10 cellular contexts compared by ENCODE assay signal in genomic region chr4:21470531-21470930, GRCh38.
A peak's percentile ranks its signal among the peaks of the same experiment; 100 is the strongest.
DNase-seq lines count a peak whose midpoint lies in the region; ATAC-seq lines count a peak whose summit lies in the region.
"Had no signal": no experiment of that assay in that cellular context is flagged by ENCODE, and none has a peak within 500 bp of the region (broad histone marks: within the 10 kb centered on the region; RNA-seq: fewer than 3 reads in every experiment).

No MANE protein-coding gene starts in this region.

- DNase-seq in DMS 273 (lab: John Stamatoyannopoulos, UW; ENCODE audit: unreplicated experiment) (peak; percentile 71), NCI-H1105 treated with DMSO at 0.1 percent for 48 hours (lab: John Stamatoyannopoulos, UW) (peak; percentile 95), SW480 (ENCODE audit: low spot score) (peak; percentile 72), iris pigment epithelial cell (ENCODE audit: low read depth) (peak; percentile 84), DMS153 (lab: John Stamatoyannopoulos, UW) (no peak), KG1 (lab: John Stamatoyannopoulos, UW) (no peak), HCEC 1CT (no peak)
- DNase-seq: DND-41, midbrain had no signal

- ATAC-seq in HG03520 (IDR thresholded peaks at IDR 0.05; ENCODE audit: unreplicated experiment) = no peak

Comparison
In these comparisons a context has a peak if more than half of its experiments do, and no peak if none do; other contexts are left out.
1. DNase-seq: peak in DMS 273 (single experiment), NCI-H1105 treated with DMSO at 0.1 percent for 48 hours (single experiment), SW480 (single experiment) and iris pigment epithelial cell (single experiment); none in DMS153 (single experiment), KG1 (single experiment) and HCEC 1CT (single experiment).